In the genomic region with DNA sequence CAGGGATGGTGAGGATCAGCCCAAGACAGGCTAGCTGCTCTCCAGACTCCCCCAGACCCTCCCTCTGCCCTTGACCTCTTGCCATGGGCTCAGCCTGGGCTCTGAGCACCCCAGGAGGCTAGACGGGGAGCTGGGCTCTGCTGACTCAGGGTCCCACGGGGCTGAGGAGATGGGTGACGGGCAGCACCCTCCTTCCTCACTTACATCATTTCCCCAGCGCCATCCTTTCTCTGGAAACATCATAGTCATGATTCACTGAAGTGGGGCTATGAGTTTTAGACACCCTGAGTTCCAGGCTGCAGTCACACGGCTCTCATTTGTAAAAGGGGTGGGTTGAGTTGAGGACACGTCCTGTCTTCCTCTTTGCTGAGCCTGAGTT, we compare ENCODE assay signal across 9 cellular contexts. TPM values are rescaled to one million over a fixed set of nuclear protein-coding genes. Genes with fewer than 3 reads are reported as not detected.
A peak's percentile ranks its signal among the peaks of the same experiment; 100 is the strongest.
DNase-seq lines count a peak whose midpoint lies in the region; ATAC-seq, FAIRE-seq and TF ChIP-seq lines count a peak whose summit lies in the region.
"Had no signal": no experiment of that assay in that cellular context is flagged by ENCODE, and none has a peak within 500 bp of the region (broad histone marks: within the 10 kb centered on the region; RNA-seq: fewer than 3 reads in every experiment).

No MANE protein-coding gene starts in this region.

- TF ChIP-seq CTCF in GM12878 (IDR thresholded peaks at IDR 0.05 in 2 of 3, conservative IDR thresholded peaks at IDR 0.05 in 1 of 3; ENCODE audit: control insufficient read depth in 2 of 3, extremely low read depth in 1 of 3, insufficient read depth in 1 of 3, low read depth in 3 of 3, low read length in 3 of 3): no peak

- intact Hi-C loops in GM12878 (cut with micrococcal nuclease; ENCODE audit: unreplicated experiment): loop anchor here (5.0 to 10.0 kb wide), 2 partner anchors 85 to 523 kb away; a partner anchor contains a TSS

- CTCF ChIA-PET in GM12878 (lab: Yijun Ruan, JAX): no interaction called here

- in situ Hi-C loops in GM12878 (cut with MboI): loop anchor here (10.0 kb wide), 1 partner anchor 523 kb away; a partner anchor contains a TSS

- peaks cover 2% of the 10 kb centered on the region; the same call in 1 of the 3 replicates for H3K9me3 ChIP-seq in GM12878 (replicated peaks; ENCODE audit: control insufficient read depth, insufficient read depth, low read length)

- H3K4me1 ChIP-seq in GM12878 (ENCODE audit: control insufficient read depth, insufficient read depth, low read length): peaks cover 60% of the 10 kb centered on the region
- H3K4me1 ChIP-seq: parathyroid adenoma had no signal

- H3K4me2 ChIP-seq in GM12878 (ENCODE audit: control insufficient read depth, insufficient read depth): peak overlapping the region; percentile 97

- TF ChIP-seq RAD21 in GM12878 (IDR thresholded peaks at IDR 0.05; ENCODE audit: insufficient read depth, low read depth, low read length): no peak

- POLR2A ChIA-PET in GM12878 (lab: Charles Lee): interaction anchor here (0.6 to 0.9 kb wide), 2 partner anchors 44 to 118 kb away, joined by 3 to 8 read pairs; no protein-coding TSS in a partner anchor

- no peak for TF ChIP-seq EP300 in GM12878 (IDR thresholded peaks at IDR 0.05; ENCODE audit: borderline replicate concordance in 1 of 2, control insufficient read depth in 1 of 2, low read depth in 2 of 2, low read length in 2 of 2)

- SMC1A ChIA-PET in GM12878 (lab: Charles Lee; ENCODE audit: uncharacterized antibody, unreplicated experiment): interaction anchor here (1.5 kb wide), 1 partner anchor 8 kb away, joined by 3 read pairs; no protein-coding TSS in a partner anchor

- peak overlapping the region; percentile 24 for H3K9ac ChIP-seq in GM12878 (ENCODE audit: control insufficient read depth, insufficient read depth, low read length)
- H3K9ac ChIP-seq: parathyroid adenoma had no signal

- no peaks in the 10 kb centered on the region for H3K36me3 ChIP-seq in GM12878 (ENCODE audit: control insufficient read depth in 2 of 2, insufficient read depth in 2 of 2, low read length in 1 of 2)

- no peaks in the 10 kb centered on the region for H4K20me1 ChIP-seq in GM12878 (ENCODE audit: control insufficient read depth, insufficient read depth)

- WGBS in GM12878 (ENCODE audit: insufficient coverage, insufficient replicate concordance, low lambda C conversion rate, missing lambda C conversion rate): 0% methylated on average over 6 of the region's 6 CpGs

- H3K79me2 ChIP-seq in GM12878 (ENCODE audit: control insufficient read depth, insufficient read depth, low read length): no peaks in the 10 kb centered on the region
- H3K79me2 ChIP-seq: parathyroid adenoma had no signal

- no peak for FAIRE-seq in GM12878 (lab: Jason Lieb, UNC)

- peak overlapping the region; percentile 16 for H2AFZ ChIP-seq in GM12878 (ENCODE audit: control insufficient read depth, low read depth, low read length)
- H2AFZ ChIP-seq: parathyroid adenoma had no signal

- no peak for TF ChIP-seq POLR2A in GM12878 (IDR thresholded peaks at IDR 0.05; ENCODE audit: low read depth, low read length)

- no peaks in the 10 kb centered on the region for H3K27me3 ChIP-seq in GM12878 (replicated peaks in 1 of 2; ENCODE audit: control insufficient read depth in 2 of 2, insufficient read depth in 2 of 2, low read length in 1 of 2)

- peak overlapping the region; percentile 57; the same call in 1 of the 2 replicates for H3K4me3 ChIP-seq in GM12878
- H3K4me3 ChIP-seq: dorsolateral prefrontal cortex had no signal

- DNase-seq in Daoy (ENCODE audit: low read depth) (peak; percentile 18), Kasumi-1 (lab: John Stamatoyannopoulos, UW) (peak; percentile 34 to 47), GM12878 (ENCODE audit: low read depth, low spot score) (no peak), pons (ENCODE audit: low spot score) (peak; percentile 72), NCI-H1105 (lab: John Stamatoyannopoulos, UW) (no peak), ecto neural progenitor cell (ENCODE audit: low spot score) (no peak)

- peak; percentile 20 for ATAC-seq in GM12878
- ATAC-seq in GM21576 (IDR thresholded peaks at IDR 0.05; ENCODE audit: unreplicated experiment): no peak

- peak overlapping the region; percentile 65 for H3K27ac ChIP-seq in GM12878 (ENCODE audit: control insufficient read depth, insufficient read depth)
- H3K27ac ChIP-seq: parathyroid adenoma had no signal

- RAD21 ChIA-PET in GM12878 (lab: Charles Lee; ENCODE audit: unreplicated experiment): no interaction called here

- no TSS peak for BruUV-seq in GM12878 (replicated peaks; lab: Mats Ljungman, UMichigan)

TF ChIP-seq in GM12878, 131 proteins besides CTCF, POLR2A, EP300 and RAD21 (continues in another document):
- TF ChIP-seq, protein P1, sequence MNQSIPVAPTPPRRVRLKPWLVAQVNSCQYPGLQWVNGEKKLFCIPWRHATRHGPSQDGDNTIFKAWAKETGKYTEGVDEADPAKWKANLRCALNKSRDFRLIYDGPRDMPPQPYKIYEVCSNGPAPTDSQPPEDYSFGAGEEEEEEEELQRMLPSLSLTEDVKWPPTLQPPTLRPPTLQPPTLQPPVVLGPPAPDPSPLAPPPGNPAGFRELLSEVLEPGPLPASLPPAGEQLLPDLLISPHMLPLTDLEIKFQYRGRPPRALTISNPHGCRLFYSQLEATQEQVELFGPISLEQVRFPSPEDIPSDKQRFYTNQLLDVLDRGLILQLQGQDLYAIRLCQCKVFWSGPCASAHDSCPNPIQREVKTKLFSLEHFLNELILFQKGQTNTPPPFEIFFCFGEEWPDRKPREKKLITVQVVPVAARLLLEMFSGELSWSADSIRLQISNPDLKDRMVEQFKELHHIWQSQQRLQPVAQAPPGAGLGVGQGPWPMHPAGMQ (IDR thresholded peaks at IDR 0.05; ENCODE audit: borderline replicate concordance): no peak
- TF ChIP-seq SMARCA5 (IDR thresholded peaks at IDR 0.05) (peak; percentile 68; the same call in 1 of the 2 replicates), ZNF207 (IDR thresholded peaks at IDR 0.05; ENCODE audit: borderline replicate concordance) (no peak), DPF2 (IDR thresholded peaks at IDR 0.05) (0 out of 2 replicates have a peak, but pooled peaks have one; percentile 14), CREM (IDR thresholded peaks at IDR 0.05; ENCODE audit: low read depth) (peak; percentile 27; the same call in 1 of the 2 replicates)

RNA-seq across cellular contexts. Expression of a gene that starts 3.0 kb away (rescaled TPM):
- total RNA-seq in Daoy (2014; rRNA removed; shearing (Covaris generic)): 0.42 and 1.5 TPM in 2 replicates
- total RNA-seq in GM12878 (2013; cell fraction: nucleolus; rRNA removed): 288 and 299 TPM in 2 replicates
- total RNA-seq in GM12878 (2014; rRNA removed): 22.6 and 23.9 TPM in 2 replicates
- total RNA-seq in GM12878 (2014; rRNA removed; fragmentation: Illumina TruSeq; extraction: Trizol): 15.8 and 16.0 TPM in 2 replicates
- total RNA-seq in GM12878 (2021): 30.0 and 37.9 TPM in 2 replicates
- polyA plus RNA-seq in GM12878 (2011; ENCODE audit: low read depth): 9.6 TPM
- 11.9 and 19.8 TPM in 2 replicates for polyA plus RNA-seq in GM12878 (2011; rRNA removed)
- 16.5 and 19.7 TPM in 2 replicates for polyA plus RNA-seq in GM12878 (2011; cell fraction: cytosol; rRNA removed)
- polyA plus RNA-seq in GM12878 (2011; cell fraction: nucleus; rRNA removed): 121 and 147 TPM in 2 replicates
- 11.0 and 15.6 TPM in 2 replicates for polyA plus RNA-seq in GM12878 (2012)
- polyA plus RNA-seq in GM12878 (2014; fragmentation: Illumina TruSeq; extraction: Trizol): 15.3 and 21.0 TPM in 2 replicates
- polyA plus RNA-seq in GM12878 (2014; fragmentation: Nextera tagmentation; extraction: Ambion mirVana): 1 to 10 TPM; 1.6 to 3.2 TPM
- polyA plus RNA-seq in GM12878 (2014; rRNA removed): 37.4 and 42.9 TPM in 2 replicates
- 1 to 10 TPM; 2.0 to 2.7 TPM for polyA plus RNA-seq in GM12878 (2016; fragmentation: Nextera tagmentation; extraction: Ambion mirVana)
- 33.4 and 47.6 TPM in 2 replicates for polyA minus RNA-seq in GM12878 (2011; rRNA and poly(A)+ RNA removed)
- polyA minus RNA-seq in GM12878 (2011; cell fraction: cytosol; rRNA and poly(A)+ RNA removed): 11.9 and 15.5 TPM in 2 replicates
- 62.6 and 81.1 TPM in 2 replicates for polyA minus RNA-seq in GM12878 (2011; cell fraction: nucleus; rRNA and poly(A)+ RNA removed)

RNA-seq across cellular contexts. Expression of a gene that starts 41.2 kb away (rescaled TPM):
- total RNA-seq in Daoy (2014; rRNA removed; shearing (Covaris generic)): 0.06 TPM in 1 of 2 replicates, not detected in the other
- total RNA-seq in GM12878 (2013; cell fraction: nucleolus; rRNA removed): 2.4 and 2.7 TPM in 2 replicates
- 2.4 and 2.7 TPM in 2 replicates for total RNA-seq in GM12878 (2014; rRNA removed)
- 1.5 TPM in 2 replicates for total RNA-seq in GM12878 (2014; rRNA removed; fragmentation: Illumina TruSeq; extraction: Trizol)
- 4.0 and 4.8 TPM in 2 replicates for total RNA-seq in GM12878 (2021)
- not detected for polyA plus RNA-seq in GM12878 (2011; ENCODE audit: low read depth)
- 2.1 and 3.6 TPM in 2 replicates for polyA plus RNA-seq in GM12878 (2011; rRNA removed)
- polyA plus RNA-seq in GM12878 (2011; cell fraction: cytosol; rRNA removed): 2.5 and 2.7 TPM in 2 replicates
- polyA plus RNA-seq in GM12878 (2011; cell fraction: nucleus; rRNA removed): 12.8 and 18.9 TPM in 2 replicates
- 0.05 and 0.10 TPM in 2 replicates for polyA plus RNA-seq in GM12878 (2012)
- 0.96 and 1.3 TPM in 2 replicates for polyA plus RNA-seq in GM12878 (2014; fragmentation: Illumina TruSeq; extraction: Trizol)
- under 1 TPM; 0.29 to 0.31 TPM for polyA plus RNA-seq in GM12878 (2014; fragmentation: Nextera tagmentation; extraction: Ambion mirVana)
- 3.1 and 3.3 TPM in 2 replicates for polyA plus RNA-seq in GM12878 (2014; rRNA removed)
- polyA plus RNA-seq in GM12878 (2016; fragmentation: Nextera tagmentation; extraction: Ambion mirVana): under 1 TPM; 0.81 to 0.92 TPM
- 3.4 and 5.2 TPM in 2 replicates for polyA minus RNA-seq in GM12878 (2011; rRNA and poly(A)+ RNA removed)
- polyA minus RNA-seq in GM12878 (2011; cell fraction: cytosol; rRNA and poly(A)+ RNA removed): 0.80 and 1.0 TPM in 2 replicates
- polyA minus RNA-seq in GM12878 (2011; cell fraction: nucleus; rRNA and poly(A)+ RNA removed): 6.0 and 6.7 TPM in 2 replicates

Comparison
In these comparisons a context has a peak if more than half of its experiments do, and no peak if none do; other contexts are left out.
1. DNase-seq: peak in Daoy (single experiment), Kasumi-1 (2 of 2) and pons (single experiment); none in GM12878 (single experiment), NCI-H1105 (single experiment) and ecto neural progenitor cell (single experiment).